In genomic region chr1:166960871-166961474, GRCh38 we compare ENCODE assay signal across 22 cellular contexts. TPM values are rescaled to one million over a fixed set of nuclear protein-coding genes. Genes with fewer than 3 reads are reported as not detected.
DNase-seq lines count a peak whose midpoint lies in the region; ATAC-seq and TF ChIP-seq lines count a peak whose summit lies in the region.
"Had no signal": no experiment of that assay in that cellular context is flagged by ENCODE, and none has a peak within 500 bp of the region (broad histone marks: within the 10 kb centered on the region; RNA-seq: fewer than 3 reads in every experiment).

No MANE protein-coding gene starts in this region.

- H2BK15ac ChIP-seq in neuronal stem cell (ENCODE audit: low read length) = no peak overlapping the region

- no peak overlapping the region for H3K9ac ChIP-seq in neuronal stem cell (ENCODE audit: low read depth, low read length, poor library complexity)
- no peak overlapping the region for H3K9ac ChIP-seq in GM23248

- no peak overlapping the region for H3K14ac ChIP-seq in neuronal stem cell (ENCODE audit: low read length)

- peaks cover 0 to 4% of the 10 kb centered on the region in 2 donors for H3K4me1 ChIP-seq in neuronal stem cell (ENCODE audit: control insufficient read depth in 2 of 2, insufficient read depth in 1 of 2, low read depth in 1 of 2, low read length in 2 of 2)
- H3K4me1 ChIP-seq in GM23248 (ENCODE audit: insufficient read depth) = no peaks in the 10 kb centered on the region
- H3K4me1 ChIP-seq: ascending aorta, spleen, upper lobe of left lung had no signal

- TF ChIP-seq CTCF in epithelial cell of proximal tubule (conservative IDR thresholded peaks at IDR 0.05; ENCODE audit: low read depth, low read length) = no peak

- H3K4me3 ChIP-seq in epithelial cell of proximal tubule (ENCODE audit: low read depth, low read length) = no peak overlapping the region
- H3K4me3 ChIP-seq in neuronal stem cell (ENCODE audit: low read length in 2 of 2) = no peak overlapping the region
- no peak overlapping the region for H3K4me3 ChIP-seq in GM23248
- H3K4me3 ChIP-seq: ascending aorta, heart left ventricle, spleen, upper lobe of left lung had no signal

- peaks cover 0 to 3% (median 0%) of the 10 kb centered on the region in 3 experiments for H3K27me3 ChIP-seq in neuronal stem cell (ENCODE audit: control insufficient read depth in 3 of 3, insufficient read depth in 3 of 3, low read depth in 1 of 3, low read length in 3 of 3)
- H3K27me3 ChIP-seq in GM23248 (replicated peaks; ENCODE audit: insufficient read depth) = peaks cover 21% of the 10 kb centered on the region
- H3K27me3 ChIP-seq: ascending aorta, upper lobe of left lung had no signal

- no peak overlapping the region for H3K23ac ChIP-seq in neuronal stem cell (ENCODE audit: low read depth, low read length, poor library complexity)

- no peaks in the 10 kb centered on the region for H4K20me1 ChIP-seq in GM23248 (ENCODE audit: insufficient read depth)

- no peak overlapping the region for H3K18ac ChIP-seq in neuronal stem cell (ENCODE audit: low read length)

- H3K4me2 ChIP-seq in neuronal stem cell (ENCODE audit: insufficient read depth, low read length, poor library complexity, severe bottlenecking) (no peak overlapping the region), GM23248 (ENCODE audit: unreplicated experiment) (no peak overlapping the region)

- no peak overlapping the region for H3K27ac ChIP-seq in neuronal stem cell (replicated peaks; ENCODE audit: low read length)
- no peak overlapping the region for H3K27ac ChIP-seq in GM23248
- H3K27ac ChIP-seq: ascending aorta, heart left ventricle, spleen, upper lobe of left lung had no signal

- H3K9me3 ChIP-seq in neuronal stem cell (replicated peaks in 1 of 2; ENCODE audit: control insufficient read depth in 2 of 2, insufficient read depth in 1 of 2, low read depth in 1 of 2, low read length in 2 of 2) (no peaks in the 10 kb centered on the region), GM23248 (ENCODE audit: low read depth) (no peaks in the 10 kb centered on the region)
- H3K9me3 ChIP-seq: ascending aorta, heart left ventricle, spleen, upper lobe of left lung had no signal

- DNase-seq in ACHN (peak; percentile 18), epithelial cell of proximal tubule (ENCODE audit: low read depth) (peak; percentile 90), D341Med (ENCODE audit: low spot score) (no peak), neuronal stem cell (ENCODE audit: low spot score) (no peak), GM23248 (no peak)
- DNase-seq in stimulated activated naive CD8-positive, alpha-beta T cell treated with anti-CD3 and anti-CD28 coated beads, Interleukin-15, Interleukin-2, amounts not matched to agents 100 U/mL and 50 U/mL, for 24 hours = no peak
- DNase-seq: activated CD4-positive, alpha-beta T cell treated with anti-CD3 and anti-CD28 coated beads for 36 hours; central memory CD4-positive, alpha-beta T cell; heart left ventricle; NCI-H1694 treated with DMSO at 0.1 percent for 48 hours; PC-3; SHP77 treated with DMSO at 0.1 percent for 48 hours; spleen; upper lobe of left lung had no signal

- ATAC-seq in GM19395 (IDR thresholded peaks at IDR 0.05; ENCODE audit: unreplicated experiment) (peak; percentile 42), HG02981 (IDR thresholded peaks at IDR 0.05; ENCODE audit: unreplicated experiment) (peak; percentile 80)
- ATAC-seq in stimulated activated naive CD8-positive, alpha-beta T cell treated with anti-CD3 and anti-CD28 coated beads, Interleukin-15, Interleukin-2, amounts not matched to agents 100 U/mL and 50 U/mL, for 24 hours = no peak
- ATAC-seq: activated CD4-positive, alpha-beta T cell treated with anti-CD3 and anti-CD28 coated beads for 36 hours; heart left ventricle; PC-3 had no signal

- H3K79me2 ChIP-seq in GM23248 (ENCODE audit: insufficient read depth) = no peaks in the 10 kb centered on the region

- H3K79me1 ChIP-seq in neuronal stem cell (ENCODE audit: low read depth, low read length) = no peaks in the 10 kb centered on the region

- H2AFZ ChIP-seq in neuronal stem cell (ENCODE audit: low read length) (no peak overlapping the region), GM23248 (no peak overlapping the region)

- no peak overlapping the region for H2BK12ac ChIP-seq in neuronal stem cell (ENCODE audit: low read length)

- no peak overlapping the region for H2BK5ac ChIP-seq in neuronal stem cell (ENCODE audit: low read length)

- H3F3A ChIP-seq in GM23248 (ENCODE audit: insufficient read depth) = no peaks in the 10 kb centered on the region

- in situ Hi-C loops in ACHN (cut with HindIII; ENCODE audit: low pct_ligation_motif_present, low pct_unique_long_range_greater_than_20kb, low sequenced_read_pairs) = no loop called here
- in situ Hi-C loops in GM23248 (cut with MboI) = no loop called here

- H3K9me2 ChIP-seq in GM23248 (ENCODE audit: insufficient read depth) = no peaks in the 10 kb centered on the region

- H4K91ac ChIP-seq in neuronal stem cell (ENCODE audit: low read depth, low read length, poor library complexity) = no peak overlapping the region

- no peak overlapping the region for H2AK5ac ChIP-seq in neuronal stem cell (ENCODE audit: low read depth, low read length)

- no peak overlapping the region for H3K4ac ChIP-seq in neuronal stem cell (ENCODE audit: low read length)

- no peak overlapping the region for H2BK120ac ChIP-seq in neuronal stem cell (ENCODE audit: low read depth, low read length)

- H4K8ac ChIP-seq in neuronal stem cell (ENCODE audit: low read depth, low read length) = no peak overlapping the region

- no CpG with 5 or more reads among the region's 1 CpG for WGBS in neuronal stem cell (ENCODE audit: extremely low coverage in 2 of 2, insufficient read length in 2 of 2, insufficient replicate concordance in 1 of 2), 2 donors
- WGBS in GM23248 (ENCODE audit: low coverage in 1 of 2, low lambda C conversion rate in 2 of 2, missing lambda C conversion rate in 2 of 2), 2 experiments = 61 to 67% methylated on average over 1 of the region's 1 CpG

- peaks cover 3 to 12% of the 10 kb centered on the region in 2 donors for H3K36me3 ChIP-seq in neuronal stem cell (replicated peaks in 1 of 2; ENCODE audit: control insufficient read depth in 2 of 2, insufficient read depth in 2 of 2, low read length in 2 of 2)
- H3K36me3 ChIP-seq in GM23248 (ENCODE audit: low read depth) = no peaks in the 10 kb centered on the region
- H3K36me3 ChIP-seq: ascending aorta, heart left ventricle, spleen, upper lobe of left lung had no signal

RNA-seq across cellular contexts. Expression of gene ILDR2, which starts 14.4 kb away (rescaled TPM):
- total RNA-seq in epithelial cell of proximal tubule = 0.86 and 2.3 TPM in 2 replicates
- 39.1 TPM for polyA plus RNA-seq in neuronal stem cell (2013, experiment 1 of 2)
- polyA plus RNA-seq in neuronal stem cell (2013, experiment 2 of 2) = 39.6 TPM
- total RNA-seq in GM23248 (2014; rRNA removed; shearing (Covaris generic)) = not detected in 2 replicates
- not detected in 2 replicates for polyA plus RNA-seq in GM23248 (2016; fragmentation: Nextera tagmentation; extraction: Ambion mirVana)
- total RNA-seq: ascending aorta, dermis microvascular lymphatic vessel endothelial cell, endothelial cell of umbilical vein, PC-3 had no signal
- polyA plus RNA-seq: BJ, endothelial cell of umbilical vein had no signal

RNA-seq across cellular contexts. Expression of gene MAEL, which starts 28.1 kb away (rescaled TPM):
- not detected in 2 replicates for total RNA-seq in epithelial cell of proximal tubule
- 0.57 TPM for polyA plus RNA-seq in neuronal stem cell (2013, experiment 1 of 2)
- 0.51 TPM for polyA plus RNA-seq in neuronal stem cell (2013, experiment 2 of 2)
- total RNA-seq in GM23248 (2014; rRNA removed; shearing (Covaris generic)) = not detected in 2 replicates
- not detected in 2 replicates for polyA plus RNA-seq in GM23248 (2016; fragmentation: Nextera tagmentation; extraction: Ambion mirVana)
- total RNA-seq: A172, ascending aorta, dermis microvascular lymphatic vessel endothelial cell, endothelial cell of umbilical vein, mucosa of gallbladder, PC-3, spleen, upper lobe of left lung had no signal
- polyA plus RNA-seq: BJ had no signal

Comparison
In these comparisons a context has a peak if more than half of its experiments do, and no peak if none do; other contexts are left out.
1. DNase-seq: peak in ACHN (single experiment) and epithelial cell of proximal tubule (single experiment); none in D341Med (single experiment), stimulated activated naive CD8-positive, alpha-beta T cell treated with anti-CD3 and anti-CD28 coated beads, Interleukin-15, Interleukin-2, amounts not matched to agents 100 U/mL and 50 U/mL, for 24 hours (single experiment), neuronal stem cell (single experiment) and GM23248 (single experiment).